ENCODE assay signal across 2 cellular contexts in the genomic region with DNA sequence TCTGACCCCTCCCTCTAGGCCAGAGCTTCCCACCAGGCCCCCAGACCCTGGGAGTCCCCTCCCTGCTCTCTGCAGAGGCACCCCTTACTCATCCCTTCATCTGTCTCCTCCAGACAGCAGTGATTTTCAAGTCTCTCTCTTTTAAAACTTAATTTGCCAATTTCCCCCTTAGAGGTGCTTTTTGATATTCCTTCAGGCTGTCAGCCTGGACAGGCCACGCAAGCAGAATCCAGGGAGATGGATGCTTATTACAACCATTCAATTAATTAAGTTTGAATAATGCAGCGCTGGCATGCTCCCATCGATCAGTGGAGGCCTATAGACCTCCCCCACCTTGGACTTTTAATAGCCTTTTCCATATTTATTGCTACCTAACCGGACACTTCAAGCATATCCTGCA.
TF ChIP-seq lines count a peak whose summit lies in the region.

No MANE protein-coding gene starts in this region.

TF ChIP-seq in HCT116, 20 proteins besides CTCF, POLR2A, EP300 and RAD21:
- TF ChIP-seq SRF (IDR thresholded peaks at IDR 0.05; ENCODE audit: low read depth) = no peak

TF ChIP-seq in GM23338, 12 proteins besides CTCF, POLR2A, EP300 and RAD21:
- TF ChIP-seq EZH2 (IDR thresholded peaks at IDR 0.05; ENCODE audit: low read depth, unreplicated experiment) (no peak), EZH2phosphoT487 (IDR thresholded peaks at IDR 0.05; ENCODE audit: unreplicated experiment) (no peak), JUNB (IDR thresholded peaks at IDR 0.05; ENCODE audit: unreplicated experiment) (no peak)
